21 cellular contexts compared by ENCODE assay signal in genomic region chr3:123397050-123397590, GRCh38. TPM values are rescaled to one million over a fixed set of nuclear protein-coding genes. Genes with fewer than 3 reads are reported as not detected.
DNase-seq lines count a peak whose midpoint lies in the region; ATAC-seq and TF ChIP-seq lines count a peak whose summit lies in the region.
"Had no signal": no experiment of that assay in that cellular context is flagged by ENCODE, and none has a peak within 500 bp of the region (broad histone marks: within the 10 kb centered on the region; RNA-seq: fewer than 3 reads in every experiment).

No MANE protein-coding gene starts in this region.

- H2BK15ac ChIP-seq in mesenchymal stem cell (ENCODE audit: low read depth, poor library complexity, severe bottlenecking), result no peak overlapping the region

- H2AFZ ChIP-seq in mesenchymal stem cell (ENCODE audit: low read depth, low read length), result no peak overlapping the region

- no peak overlapping the region for H2BK12ac ChIP-seq in mesenchymal stem cell (ENCODE audit: low read length in 2 of 2)

- H3K27me3 ChIP-seq in foreskin keratinocyte, result peaks cover 20% of the 10 kb centered on the region
- no peaks in the 10 kb centered on the region for H3K27me3 ChIP-seq in muscle layer of duodenum (ENCODE audit: low read depth, low read length)
- H3K27me3 ChIP-seq in subcutaneous abdominal adipose tissue (ENCODE audit: control insufficient read depth in 5 of 5, insufficient read depth in 4 of 5, low read length in 5 of 5), result no peaks in the 10 kb centered on the region
- H3K27me3 ChIP-seq in mesenchymal stem cell (ENCODE audit: control insufficient read depth in 1 of 2, insufficient read depth in 1 of 2, low read length in 2 of 2), result peaks cover 55% of the 10 kb centered on the region in 2 experiments
- H3K27me3 ChIP-seq in effector memory CD4-positive, alpha-beta T cell (replicated peaks; ENCODE audit: control insufficient read depth, insufficient read depth, low read length, poor library complexity, severe bottlenecking), result no peaks in the 10 kb centered on the region

- TF ChIP-seq CTCF in foreskin keratinocyte (conservative IDR thresholded peaks at IDR 0.05), result no peak

- H3K4me1 ChIP-seq in foreskin keratinocyte, result peaks cover 9% of the 10 kb centered on the region
- H3K4me1 ChIP-seq in muscle layer of duodenum (ENCODE audit: control insufficient read depth in 1 of 2, insufficient read depth in 2 of 2, low read length in 2 of 2), result peaks cover 8 to 37% of the 10 kb centered on the region in 2 donors
- H3K4me1 ChIP-seq in subcutaneous abdominal adipose tissue (ENCODE audit: control insufficient read depth in 5 of 5, insufficient read depth in 5 of 5, low read length in 5 of 5), result peaks cover 4 to 75% (median 63%) of the 10 kb centered on the region in 5 donors
- H3K4me1 ChIP-seq in mesenchymal stem cell (ENCODE audit: control insufficient read depth, insufficient read depth, low read depth, low read length), result no peaks in the 10 kb centered on the region
- no peaks in the 10 kb centered on the region for H3K4me1 ChIP-seq in effector memory CD4-positive, alpha-beta T cell (ENCODE audit: control insufficient read depth, insufficient read depth, low read length, poor library complexity, severe bottlenecking)
- H3K4me1 ChIP-seq: SJSA1 had no signal

- no peak overlapping the region for H2BK120ac ChIP-seq in mesenchymal stem cell (ENCODE audit: low read depth, low read length)

- H3K27ac ChIP-seq in SK-N-MC (peak overlapping the region; percentile 96), foreskin keratinocyte (no peak overlapping the region), muscle layer of duodenum (ENCODE audit: low read length) (peak overlapping the region; percentile 54), subcutaneous abdominal adipose tissue (ENCODE audit: low read depth, low read length) (peak overlapping the region; percentile 96), mesenchymal stem cell (ENCODE audit: low read length, poor library complexity, severe bottlenecking) (no peak overlapping the region)
- no peak overlapping the region for H3K27ac ChIP-seq in effector memory CD4-positive, alpha-beta T cell (ENCODE audit: insufficient read depth, low read length, poor library complexity, severe bottlenecking)
- H3K27ac ChIP-seq: SJSA1, VCaP had no signal

- H3K79me1 ChIP-seq in mesenchymal stem cell (replicated peaks; ENCODE audit: low read length, poor library complexity, severe bottlenecking), result no peaks in the 10 kb centered on the region

- 94% methylated on average over 5 of the region's 5 CpGs for WGBS in mesenchymal stem cell

- H3K9ac ChIP-seq in SK-N-MC (ENCODE audit: insufficient read length) (peak overlapping the region; percentile 53), subcutaneous abdominal adipose tissue (ENCODE audit: low read length in 5 of 5) (peak overlapping the region in 3 of 5 donors; percentile 61 to 73 (median 66)), mesenchymal stem cell (ENCODE audit: low read length) (no peak overlapping the region)

- H2AK5ac ChIP-seq in mesenchymal stem cell (ENCODE audit: low read length, severe bottlenecking), result no peak overlapping the region

- no peak overlapping the region for H2BK5ac ChIP-seq in mesenchymal stem cell (ENCODE audit: low read depth, low read length, poor library complexity, severe bottlenecking)

- H3K14ac ChIP-seq in mesenchymal stem cell (ENCODE audit: low read length in 2 of 2), result no peak overlapping the region

- H4K8ac ChIP-seq in mesenchymal stem cell (ENCODE audit: low read length), result no peak overlapping the region

- no peak for DNase-seq in SK-N-MC (ENCODE audit: low read depth, low spot score)
- DNase-seq in foreskin keratinocyte, result no peak
- no peak for DNase-seq in SIG-M5 treated with dmso at 0.1 percent for 504 hours (lab: John Stamatoyannopoulos, UW; ENCODE audit: unreplicated experiment)
- DNase-seq in G401 (ENCODE audit: low spot score), result no peak
- DNase-seq in mesenchymal stem cell, result no peak
- DNase-seq in effector memory CD4-positive, alpha-beta T cell, result no peak
- DNase-seq: activated CD8-positive, alpha-beta memory T cell treated with anti-CD3 and anti-CD28 coated beads, Interleukin-2, amount 50 U/mL, for 48 hours; activated naive CD8-positive, alpha-beta T cell treated with anti-CD3 and anti-CD28 coated beads, Interleukin-2, amount 10 ng/mL, durations not matched to agents 7 days and 5 days; CD4-positive, CD25-positive, alpha-beta regulatory T cell; Karpas-422; NCI-H1694 treated with DMSO at 0.1 percent for 48 hours; nucleus accumbens; OCI-M1; stimulated activated CD4-positive, alpha-beta T cell treated with anti-CD3 and anti-CD28 coated beads, Interleukin-15, amount 100 ng/mL, for 24 hours; stimulated activated CD8-positive, alpha-beta memory T cell treated with anti-CD3 and anti-CD28 coated beads, Interleukin-4, amount 100 ng/mL, for 48 hours had no signal

- in situ Hi-C loops in G401 (cut with HindIII; ENCODE audit: low sequenced_read_pairs), result no loop called here

- ATAC-seq in foreskin keratinocyte, result peak; percentile 55

- H3K23ac ChIP-seq in mesenchymal stem cell (ENCODE audit: low read length in 2 of 2), result no peak overlapping the region

- no peak overlapping the region for H3K4me2 ChIP-seq in mesenchymal stem cell (ENCODE audit: low read length, poor library complexity, severe bottlenecking)

- H3K36me3 ChIP-seq in SK-N-MC (ENCODE audit: insufficient read depth, low read length), result no peaks in the 10 kb centered on the region
- H3K36me3 ChIP-seq in muscle layer of duodenum (ENCODE audit: control insufficient read depth in 1 of 2, insufficient read depth in 2 of 2, low read length in 2 of 2), result no peaks in the 10 kb centered on the region
- H3K36me3 ChIP-seq in subcutaneous abdominal adipose tissue (ENCODE audit: control insufficient read depth in 5 of 5, insufficient read depth in 5 of 5, low read length in 5 of 5), result no peaks in the 10 kb centered on the region
- H3K36me3 ChIP-seq in mesenchymal stem cell (ENCODE audit: control insufficient read depth in 1 of 2, insufficient read depth in 2 of 2, low read depth in 1 of 2, low read length in 2 of 2), result no peaks in the 10 kb centered on the region
- H3K36me3 ChIP-seq in effector memory CD4-positive, alpha-beta T cell (ENCODE audit: control insufficient read depth, insufficient read depth, low read length), result no peaks in the 10 kb centered on the region
- H3K36me3 ChIP-seq: SJSA1 had no signal

- no peaks in the 10 kb centered on the region for H3K9me3 ChIP-seq in SK-N-MC (ENCODE audit: low read depth, low read length)
- no peaks in the 10 kb centered on the region for H3K9me3 ChIP-seq in muscle layer of duodenum (ENCODE audit: control insufficient read depth in 1 of 2, low read length in 2 of 2)
- no peaks in the 10 kb centered on the region for H3K9me3 ChIP-seq in subcutaneous abdominal adipose tissue (ENCODE audit: control insufficient read depth in 5 of 5, low read length in 5 of 5)
- no peaks in the 10 kb centered on the region for H3K9me3 ChIP-seq in mesenchymal stem cell (ENCODE audit: control insufficient read depth, low read length)
- H3K9me3 ChIP-seq in effector memory CD4-positive, alpha-beta T cell (ENCODE audit: control insufficient read depth, low read length), result no peaks in the 10 kb centered on the region
- H3K9me3 ChIP-seq: SJSA1 had no signal

- no peak overlapping the region for H4K91ac ChIP-seq in mesenchymal stem cell (ENCODE audit: low read length)

- H3K4ac ChIP-seq in mesenchymal stem cell (ENCODE audit: low read depth in 1 of 2, low read length in 2 of 2), result no peak overlapping the region

- H3K4me3 ChIP-seq in SK-N-MC, result peak overlapping the region; percentile 38
- no peak overlapping the region for H3K4me3 ChIP-seq in muscle layer of duodenum (ENCODE audit: low read depth in 1 of 2, low read length in 2 of 2)
- H3K4me3 ChIP-seq in subcutaneous abdominal adipose tissue (ENCODE audit: low read depth in 1 of 5, low read length in 5 of 5), result peak overlapping the region in 1 of 5 donors; percentile 19
- no peak overlapping the region for H3K4me3 ChIP-seq in mesenchymal stem cell (ENCODE audit: insufficient read depth in 1 of 2, low read depth in 1 of 2, low read length in 2 of 2)
- H3K4me3 ChIP-seq in effector memory CD4-positive, alpha-beta T cell (ENCODE audit: insufficient read depth, low read depth, low read length, poor library complexity, severe bottlenecking), result no peak overlapping the region
- H3K4me3 ChIP-seq: SJSA1 had no signal

- H3K18ac ChIP-seq in mesenchymal stem cell (ENCODE audit: low read depth in 1 of 2, low read length in 2 of 2), result no peak overlapping the region

RNA-seq across cellular contexts. Expression of gene ADCY5, which starts 51.8 kb away (rescaled TPM):
- 0.14 TPM in 1 of 2 replicates, not detected in the other for total RNA-seq in foreskin keratinocyte
- polyA plus RNA-seq in foreskin keratinocyte, result 0.01 TPM in 1 of 2 replicates, not detected in the other
- 0.07 and 5.5 TPM in 2 replicates for total RNA-seq in G401 (2014; rRNA removed; shearing (Covaris generic))
- 0.15 TPM for polyA plus RNA-seq in mesenchymal stem cell (2013, experiment 1 of 2)
- polyA plus RNA-seq in mesenchymal stem cell (2013, experiment 2 of 2), result 0.04 TPM
- total RNA-seq: activated naive CD8-positive, alpha-beta T cell treated with anti-CD3 and anti-CD28 coated beads, Interleukin-2, amount 10 ng/mL, durations not matched to agents 7 days and 5 days; activated T-helper 2 cell treated with anti-CD3 and anti-CD28 coated beads, Interferon-gamma antibody, Interleukin-2, Interleukin-4, amounts not matched to agents 10 μg/mL and 5 μg/mL and 100 μg/mL, durations not matched to agents 14 hours and 24 hours and 36 hours; CD4-positive, CD25-positive, alpha-beta regulatory T cell; T-helper 2 cell treated with Interferon-gamma antibody and Interleukin-4, amounts not matched to agents 100 ng/mL and 5 ng/mL, for 36 hours had no signal

Comparison
In these comparisons a context has a peak if more than half of its experiments do, and no peak if none do; other contexts are left out.
1. H3K27ac ChIP-seq: peak in SK-N-MC (single experiment), muscle layer of duodenum (single experiment) and subcutaneous abdominal adipose tissue (single experiment); none in foreskin keratinocyte (single experiment), mesenchymal stem cell (single experiment) and effector memory CD4-positive, alpha-beta T cell (single experiment).